Comparison of ENCODE assay signal across 7 cellular contexts in genomic region chr3:12995389-12996180, GRCh38.
DNase-seq lines count a peak whose midpoint lies in the region; ATAC-seq and TF ChIP-seq lines count a peak whose summit lies in the region.

No MANE protein-coding gene starts in this region.

- H3K4me3 Mint-ChIP-seq in stimulated activated effector memory CD8-positive, alpha-beta T cell treated with anti-CD3 and anti-CD28 coated beads, Interleukin-12 subunit alpha, Interleukin-12 subunit beta, amount 100 ng/mL, for 72 hours = peak overlapping the region; percentile 92

- DNase-seq in WERI-Rb-1 (no peak), right atrium auricular region (ENCODE audit: low spot score) (no peak), NCI-H128 (lab: John Stamatoyannopoulos, UW; ENCODE audit: unreplicated experiment) (no peak), hepatic stellate cell (ENCODE audit: low spot score) (no peak)
- no peak for DNase-seq in stimulated activated effector memory CD8-positive, alpha-beta T cell treated with anti-CD3 and anti-CD28 coated beads, Interleukin-12 subunit alpha, Interleukin-12 subunit beta, amount 100 ng/mL, for 72 hours (ENCODE audit: low spot score in 2 of 2)

- H3K36me3 Mint-ChIP-seq in stimulated activated effector memory CD8-positive, alpha-beta T cell treated with anti-CD3 and anti-CD28 coated beads, Interleukin-12 subunit alpha, Interleukin-12 subunit beta, amount 100 ng/mL, for 72 hours = peaks cover 52% of the 10 kb centered on the region

- H3K36me3 ChIP-seq in WERI-Rb-1 (peaks cover 12% of the 10 kb centered on the region), right atrium auricular region (no peaks in the 10 kb centered on the region)

- H3K4me3 ChIP-seq in WERI-Rb-1 (ENCODE audit: low read depth, low read length) = no peak overlapping the region
- no peak overlapping the region for H3K4me3 ChIP-seq in right atrium auricular region

- H3K27me3 ChIP-seq in WERI-Rb-1 (ENCODE audit: insufficient read depth, low read depth, severe bottlenecking) (no peaks in the 10 kb centered on the region), right atrium auricular region (no peaks in the 10 kb centered on the region)

- peak; percentile 2 for ATAC-seq in HG03439 (IDR thresholded peaks at IDR 0.05; ENCODE audit: unreplicated experiment)
- ATAC-seq in stimulated activated effector memory CD8-positive, alpha-beta T cell treated with anti-CD3 and anti-CD28 coated beads, Interleukin-12 subunit alpha, Interleukin-12 subunit beta, amount 100 ng/mL, for 72 hours = no peak
- ATAC-seq in GM21528 (IDR thresholded peaks at IDR 0.05; ENCODE audit: low FRiP score, unreplicated experiment) = no peak

- H3K9me3 ChIP-seq in WERI-Rb-1 (ENCODE audit: severe bottlenecking) (peaks cover 3% of the 10 kb centered on the region), right atrium auricular region (no peaks in the 10 kb centered on the region)

- peak overlapping the region; percentile 64; the same call in 1 of the 2 replicates for H3K27ac ChIP-seq in WERI-Rb-1
- H3K27ac ChIP-seq in right atrium auricular region = peak overlapping the region; percentile 93 to 98

- peak overlapping the region; percentile 87 for H3K27ac Mint-ChIP-seq in stimulated activated effector memory CD8-positive, alpha-beta T cell treated with anti-CD3 and anti-CD28 coated beads, Interleukin-12 subunit alpha, Interleukin-12 subunit beta, amount 100 ng/mL, for 72 hours

- H3K9me3 Mint-ChIP-seq in stimulated activated effector memory CD8-positive, alpha-beta T cell treated with anti-CD3 and anti-CD28 coated beads, Interleukin-12 subunit alpha, Interleukin-12 subunit beta, amount 100 ng/mL, for 72 hours = no peaks in the 10 kb centered on the region

- peaks cover 44% of the 10 kb centered on the region for H3K4me1 Mint-ChIP-seq in stimulated activated effector memory CD8-positive, alpha-beta T cell treated with anti-CD3 and anti-CD28 coated beads, Interleukin-12 subunit alpha, Interleukin-12 subunit beta, amount 100 ng/mL, for 72 hours

- H3K4me1 ChIP-seq in right atrium auricular region = peaks cover 0 to 42% of the 10 kb centered on the region in 2 donors

- no peak for TF ChIP-seq CTCF in WERI-Rb-1 (IDR thresholded peaks at IDR 0.05; ENCODE audit: low read depth, low read length)
- no peak for TF ChIP-seq CTCF in right atrium auricular region (IDR thresholded peaks at IDR 0.05)
